In genomic region chr2:164554487-164554886, GRCh38 we compare ENCODE assay signal across 22 cellular contexts.
"Had no signal": no experiment of that assay in that cellular context is flagged by ENCODE, and none has a peak within 500 bp of the region (broad histone marks: within the 10 kb centered on the region; RNA-seq: fewer than 3 reads in every experiment).

No MANE protein-coding gene starts in this region.

- H3K27ac ChIP-seq: epithelial cell of prostate, skin epidermis, suprapubic skin, WERI-Rb-1 had no signal

- DNase-seq: activated CD4-positive, alpha-beta T cell treated with anti-CD3 and anti-CD28 coated beads for 1 hour; activated CD4-positive, alpha-beta T cell treated with anti-CD3 and anti-CD28 coated beads, Interleukin-2, amount 50 U/mL, for 48 hours; activated T-cell treated with anti-CD3 and anti-CD28 coated beads for 4 hours; amygdala; caudate nucleus; endodermal cell; head of caudate nucleus; kidney glomerular epithelial cell; natural killer cell; posterior cingulate gyrus; stimulated activated CD4-positive, alpha-beta T cell treated with anti-CD3 and anti-CD28 coated beads, Interleukin-15, amount 100 ng/mL, for 24 hours; stimulated activated CD4-positive, alpha-beta T cell treated with anti-CD3 and anti-CD28 coated beads, Interleukin-2, amount 100 ng/mL, for 48 hours; stimulated activated naive CD8-positive, alpha-beta T cell treated with anti-CD3 and anti-CD28 coated beads, Interleukin-15, amount 100 ng/mL, for 72 hours; SW 1271; T-helper 2 cell; trophoblast cell; WERI-Rb-1 had no signal

- H3K4me3 ChIP-seq: skin epidermis, suprapubic skin had no signal

- H3K4me1 Mint-ChIP-seq: endodermal cell; natural killer cell; stimulated activated naive CD8-positive, alpha-beta T cell treated with anti-CD3 and anti-CD28 coated beads, Interleukin-15, amount 100 ng/mL, for 72 hours had no signal

- H3K4me1 ChIP-seq: suprapubic skin had no signal

- H3K27me3 ChIP-seq: suprapubic skin had no signal

- H3K4me3 Mint-ChIP-seq: activated naive CD8-positive, alpha-beta T cell; brain; endodermal cell; natural killer cell; stimulated activated naive CD8-positive, alpha-beta T cell treated with anti-CD3 and anti-CD28 coated beads, Interleukin-15, amount 100 ng/mL, for 72 hours had no signal

- H3K27ac Mint-ChIP-seq: activated naive CD8-positive, alpha-beta T cell; brain; endodermal cell; natural killer cell had no signal

- H3K36me3 ChIP-seq: suprapubic skin, WERI-Rb-1 had no signal

- H3K36me3 Mint-ChIP-seq: activated naive CD8-positive, alpha-beta T cell; brain; natural killer cell had no signal

- ATAC-seq: natural killer cell; stimulated activated naive CD8-positive, alpha-beta T cell treated with anti-CD3 and anti-CD28 coated beads, Interleukin-15, amount 100 ng/mL, for 72 hours had no signal

- H3K9me3 ChIP-seq: suprapubic skin had no signal

- H3K9me3 Mint-ChIP-seq: endodermal cell had no signal

- H3K27me3 Mint-ChIP-seq: activated naive CD8-positive, alpha-beta T cell; stimulated activated naive CD8-positive, alpha-beta T cell treated with anti-CD3 and anti-CD28 coated beads, Interleukin-15, amount 100 ng/mL, for 72 hours had no signal
